Comparison of ENCODE assay signal across 1 cellular context in the genomic region with DNA sequence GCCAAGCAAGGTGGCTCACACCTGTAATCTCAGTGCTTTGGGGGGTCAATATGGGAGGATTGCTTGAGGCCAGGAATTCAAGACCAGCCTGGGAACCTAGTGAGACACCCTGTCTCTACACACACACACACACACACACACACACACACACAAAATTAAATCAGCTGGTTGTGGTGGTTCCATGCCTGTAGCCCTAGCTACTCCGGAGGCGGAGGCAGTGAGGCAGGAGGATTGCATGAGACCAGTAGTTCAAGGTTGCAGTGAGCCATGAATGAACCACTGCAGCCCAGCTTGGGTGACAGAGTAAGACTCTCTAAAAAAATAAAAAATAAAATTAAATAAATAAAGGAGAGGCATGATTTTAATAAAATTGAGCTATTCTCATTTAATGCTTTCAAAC.
TF ChIP-seq lines count a peak whose summit lies in the region.

No MANE protein-coding gene starts in this region.

TF ChIP-seq in GM23338, 12 proteins besides CTCF, POLR2A, EP300 and RAD21 (continued from another document):
- TF ChIP-seq, protein P1, sequence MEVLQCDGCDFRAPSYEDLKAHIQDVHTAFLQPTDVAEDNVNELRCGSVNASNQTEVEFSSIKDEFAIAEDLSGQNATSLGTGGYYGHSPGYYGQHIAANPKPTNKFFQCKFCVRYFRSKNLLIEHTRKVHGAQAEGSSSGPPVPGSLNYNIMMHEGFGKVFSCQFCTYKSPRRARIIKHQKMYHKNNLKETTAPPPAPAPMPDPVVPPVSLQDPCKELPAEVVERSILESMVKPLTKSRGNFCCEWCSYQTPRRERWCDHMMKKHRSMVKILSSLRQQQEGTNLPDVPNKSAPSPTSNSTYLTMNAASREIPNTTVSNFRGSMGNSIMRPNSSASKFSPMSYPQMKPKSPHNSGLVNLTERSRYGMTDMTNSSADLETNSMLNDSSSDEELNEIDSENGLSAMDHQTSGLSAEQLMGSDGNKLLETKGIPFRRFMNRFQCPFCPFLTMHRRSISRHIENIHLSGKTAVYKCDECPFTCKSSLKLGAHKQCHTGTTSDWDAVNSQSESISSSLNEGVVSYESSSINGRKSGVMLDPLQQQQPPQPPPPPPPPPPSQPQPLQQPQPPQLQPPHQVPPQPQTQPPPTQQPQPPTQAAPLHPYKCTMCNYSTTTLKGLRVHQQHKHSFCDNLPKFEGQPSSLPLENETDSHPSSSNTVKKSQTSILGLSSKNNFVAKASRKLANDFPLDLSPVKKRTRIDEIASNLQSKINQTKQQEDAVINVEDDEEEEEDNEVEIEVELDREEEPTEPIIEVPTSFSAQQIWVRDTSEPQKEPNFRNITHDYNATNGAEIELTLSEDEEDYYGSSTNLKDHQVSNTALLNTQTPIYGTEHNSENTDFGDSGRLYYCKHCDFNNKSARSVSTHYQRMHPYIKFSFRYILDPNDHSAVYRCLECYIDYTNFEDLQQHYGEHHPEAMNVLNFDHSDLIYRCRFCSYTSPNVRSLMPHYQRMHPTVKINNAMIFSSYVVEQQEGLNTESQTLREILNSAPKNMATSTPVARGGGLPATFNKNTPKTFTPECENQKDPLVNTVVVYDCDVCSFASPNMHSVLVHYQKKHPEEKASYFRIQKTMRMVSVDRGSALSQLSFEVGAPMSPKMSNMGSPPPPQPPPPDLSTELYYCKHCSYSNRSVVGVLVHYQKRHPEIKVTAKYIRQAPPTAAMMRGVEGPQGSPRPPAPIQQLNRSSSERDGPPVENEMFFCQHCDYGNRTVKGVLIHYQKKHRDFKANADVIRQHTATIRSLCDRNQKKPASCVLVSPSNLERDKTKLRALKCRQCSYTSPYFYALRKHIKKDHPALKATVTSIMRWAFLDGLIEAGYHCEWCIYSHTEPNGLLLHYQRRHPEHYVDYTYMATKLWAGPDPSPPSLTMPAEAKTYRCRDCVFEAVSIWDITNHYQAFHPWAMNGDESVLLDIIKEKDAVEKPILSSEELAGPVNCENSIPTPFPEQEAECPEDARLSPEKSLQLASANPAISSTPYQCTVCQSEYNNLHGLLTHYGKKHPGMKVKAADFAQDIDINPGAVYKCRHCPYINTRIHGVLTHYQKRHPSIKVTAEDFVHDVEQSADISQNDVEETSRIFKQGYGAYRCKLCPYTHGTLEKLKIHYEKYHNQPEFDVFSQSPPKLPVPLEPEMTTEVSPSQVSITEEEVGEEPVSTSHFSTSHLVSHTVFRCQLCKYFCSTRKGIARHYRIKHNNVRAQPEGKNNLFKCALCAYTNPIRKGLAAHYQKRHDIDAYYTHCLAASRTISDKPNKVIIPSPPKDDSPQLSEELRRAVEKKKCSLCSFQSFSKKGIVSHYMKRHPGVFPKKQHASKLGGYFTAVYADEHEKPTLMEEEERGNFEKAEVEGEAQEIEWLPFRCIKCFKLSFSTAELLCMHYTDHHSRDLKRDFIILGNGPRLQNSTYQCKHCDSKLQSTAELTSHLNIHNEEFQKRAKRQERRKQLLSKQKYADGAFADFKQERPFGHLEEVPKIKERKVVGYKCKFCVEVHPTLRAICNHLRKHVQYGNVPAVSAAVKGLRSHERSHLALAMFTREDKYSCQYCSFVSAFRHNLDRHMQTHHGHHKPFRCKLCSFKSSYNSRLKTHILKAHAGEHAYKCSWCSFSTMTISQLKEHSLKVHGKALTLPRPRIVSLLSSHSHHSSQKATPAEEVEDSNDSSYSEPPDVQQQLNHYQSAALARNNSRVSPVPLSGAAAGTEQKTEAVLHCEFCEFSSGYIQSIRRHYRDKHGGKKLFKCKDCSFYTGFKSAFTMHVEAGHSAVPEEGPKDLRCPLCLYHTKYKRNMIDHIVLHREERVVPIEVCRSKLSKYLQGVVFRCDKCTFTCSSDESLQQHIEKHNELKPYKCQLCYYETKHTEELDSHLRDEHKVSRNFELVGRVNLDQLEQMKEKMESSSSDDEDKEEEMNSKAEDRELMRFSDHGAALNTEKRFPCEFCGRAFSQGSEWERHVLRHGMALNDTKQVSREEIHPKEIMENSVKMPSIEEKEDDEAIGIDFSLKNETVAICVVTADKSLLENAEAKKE (CRISPR knock-in tag; IDR thresholded peaks at IDR 0.05) = no peak
- TF ChIP-seq ZNF331 (CRISPR knock-in tag; IDR thresholded peaks at IDR 0.05; ENCODE audit: low read depth) (no peak), JUNB (IDR thresholded peaks at IDR 0.05; ENCODE audit: unreplicated experiment) (no peak), EZH2phosphoT487 (IDR thresholded peaks at IDR 0.05; ENCODE audit: unreplicated experiment) (no peak), ZNF114 (CRISPR knock-in tag; IDR thresholded peaks at IDR 0.05) (no peak), POLR2AphosphoS5 (IDR thresholded peaks at IDR 0.05; ENCODE audit: low read depth) (no peak), EZH2 (IDR thresholded peaks at IDR 0.05; ENCODE audit: low read depth, unreplicated experiment) (no peak), CREB1 (CRISPR knock-in tag; IDR thresholded peaks at IDR 0.05; ENCODE audit: low read depth) (no peak), STAT1 (IDR thresholded peaks at IDR 0.05; ENCODE audit: unreplicated experiment) (no peak)
